ENCODE assay signal across 8 cellular contexts in the genomic region with DNA sequence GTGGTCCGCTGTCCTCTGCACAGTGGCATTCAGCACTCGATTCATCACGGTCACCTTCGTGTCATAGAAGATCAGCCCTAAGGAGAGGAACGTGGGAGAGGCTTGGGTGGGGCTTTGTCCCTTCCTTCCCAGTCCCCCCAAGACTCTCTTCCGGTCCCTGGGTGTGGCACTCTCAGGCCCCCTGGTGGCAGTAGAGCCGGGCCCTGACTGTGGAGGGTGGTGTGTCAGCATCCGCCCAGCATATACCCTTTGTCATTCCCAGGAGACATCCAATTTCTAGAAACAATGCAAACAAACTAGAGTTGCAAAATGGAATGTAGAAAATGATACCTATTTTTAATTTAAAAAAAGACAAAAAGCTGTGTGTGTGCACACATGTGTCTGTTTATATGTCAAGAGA. TPM values are rescaled to one million over a fixed set of nuclear protein-coding genes. Genes with fewer than 3 reads are reported as not detected.
DNase-seq lines count a peak whose midpoint lies in the region; ATAC-seq, FAIRE-seq and TF ChIP-seq lines count a peak whose summit lies in the region.

No MANE protein-coding gene starts in this region.

- no peak for FAIRE-seq in astrocyte (lab: Jason Lieb, UNC)

- DNase-seq in GM10248 (ENCODE audit: extremely low spot score) (peak; percentile 62), astrocyte (ENCODE audit: low read depth) (no peak), nephron progenitor cell (peak; percentile 25), NCI-H2081 (lab: John Stamatoyannopoulos, UW) (no peak), OCI-M2 (lab: John Stamatoyannopoulos, UW; ENCODE audit: unreplicated experiment) (no peak)

- H3K4me1 ChIP-seq in OCI-LY3 (ENCODE audit: low read length) (no peaks in the 10 kb centered on the region), astrocyte (ENCODE audit: insufficient read depth, low read length) (no peaks in the 10 kb centered on the region)

- H4K20me1 ChIP-seq in OCI-LY3 (ENCODE audit: insufficient read depth, low read length) (no peaks in the 10 kb centered on the region), astrocyte (ENCODE audit: insufficient read depth, low read length) (no peaks in the 10 kb centered on the region)

- TF ChIP-seq CTCF in GM10248 (IDR thresholded peaks at IDR 0.05; ENCODE audit: control extremely low read depth, extremely low read depth, low read depth, missing control alignments) = peak; percentile 37
- peak; percentile 70 for TF ChIP-seq CTCF in OCI-LY3 (IDR thresholded peaks at IDR 0.05; ENCODE audit: low read depth, low read length)
- peak; percentile 22 for TF ChIP-seq CTCF in astrocyte (IDR thresholded peaks at IDR 0.05; ENCODE audit: insufficient read depth, low read depth, low read length)
- peak; percentile 33 for TF ChIP-seq CTCF in nephron progenitor cell (IDR thresholded peaks at IDR 0.05)

- ATAC-seq in HG03045 (IDR thresholded peaks at IDR 0.05; ENCODE audit: unreplicated experiment) (no peak), HG03378 (IDR thresholded peaks at IDR 0.05; ENCODE audit: unreplicated experiment) (no peak)

- H3K9me3 ChIP-seq in OCI-LY3 (ENCODE audit: insufficient read depth, low read length) (no peaks in the 10 kb centered on the region), astrocyte (ENCODE audit: insufficient read depth, low read depth, low read length) (no peaks in the 10 kb centered on the region)

- H2AFZ ChIP-seq in OCI-LY3 (ENCODE audit: low read depth, low read length) = no peak overlapping the region
- no peak overlapping the region for H2AFZ ChIP-seq in astrocyte (ENCODE audit: low read depth, low read length)

- H3K27ac ChIP-seq in OCI-LY3 (ENCODE audit: low read length) (no peak overlapping the region), astrocyte (ENCODE audit: low read depth, low read length) (no peak overlapping the region)

- H3K36me3 ChIP-seq in OCI-LY3 (replicated peaks; ENCODE audit: low read depth, low read length) (peaks cover 7% of the 10 kb centered on the region), astrocyte (ENCODE audit: insufficient read depth, low read length) (peaks cover 6% of the 10 kb centered on the region)

- H3K9me3 Mint-ChIP-seq in astrocyte (ENCODE audit: unreplicated experiment) (no peaks in the 10 kb centered on the region), nephron progenitor cell (no peaks in the 10 kb centered on the region)

- no peak overlapping the region for H3K27ac Mint-ChIP-seq in astrocyte (ENCODE audit: unreplicated experiment)
- peak overlapping the region; percentile 85 for H3K27ac Mint-ChIP-seq in nephron progenitor cell

- H3K4me1 Mint-ChIP-seq in astrocyte (ENCODE audit: low read depth, unreplicated experiment) (no peaks in the 10 kb centered on the region), nephron progenitor cell (no peaks in the 10 kb centered on the region)

- H3K79me2 ChIP-seq in OCI-LY3 (ENCODE audit: low read length) = no peaks in the 10 kb centered on the region
- H3K79me2 ChIP-seq in astrocyte (ENCODE audit: insufficient read depth, low read length) = no peaks in the 10 kb centered on the region

- H3K9ac ChIP-seq in OCI-LY3 (ENCODE audit: low read length) (no peak overlapping the region), astrocyte (ENCODE audit: low read length) (no peak overlapping the region)

- no peak overlapping the region for H3K4me2 ChIP-seq in OCI-LY3 (ENCODE audit: low read length)
- H3K4me2 ChIP-seq in astrocyte (ENCODE audit: low read length) = no peak overlapping the region

- H3K36me3 Mint-ChIP-seq in astrocyte (ENCODE audit: low read depth, unreplicated experiment) (peaks cover 21% of the 10 kb centered on the region), nephron progenitor cell (ENCODE audit: low read depth) (peaks cover 29% of the 10 kb centered on the region)

- POLR2A ChIA-PET in GM10248 (lab: Yijun Ruan, JAX) = no interaction called here

- H3K4me3 Mint-ChIP-seq in astrocyte (ENCODE audit: unreplicated experiment) (no peak overlapping the region), nephron progenitor cell (no peak overlapping the region)

- no peaks in the 10 kb centered on the region for H3K27me3 Mint-ChIP-seq in astrocyte (ENCODE audit: low read depth, unreplicated experiment)
- no peaks in the 10 kb centered on the region for H3K27me3 Mint-ChIP-seq in nephron progenitor cell (ENCODE audit: low read depth, poor library complexity)

- H3K4me3 ChIP-seq in OCI-LY3 (ENCODE audit: low read length) (no peak overlapping the region), astrocyte (ENCODE audit: insufficient read depth, low read depth, low read length) (no peak overlapping the region)

- H3K27me3 ChIP-seq in OCI-LY3 (ENCODE audit: low read depth, low read length) (no peaks in the 10 kb centered on the region), astrocyte (ENCODE audit: insufficient read depth, low read length) (no peaks in the 10 kb centered on the region)

- CTCF ChIA-PET in GM10248 (lab: Yijun Ruan, JAX) = interaction anchor here (0.7 to 1.0 kb wide), 2 partner anchors 18 to 218 kb away, joined by 3 read pairs; no protein-coding TSS in a partner anchor

RNA-seq across cellular contexts. Expression of gene TRAFD1, which starts 45.0 kb away (rescaled TPM):
- total RNA-seq in astrocyte = 35.6 TPM in 2 replicates

Comparison
In these comparisons a context has a peak if more than half of its experiments do, and no peak if none do; other contexts are left out.
1. DNase-seq: peak in GM10248 (single experiment) and nephron progenitor cell (single experiment); none in astrocyte (single experiment), NCI-H2081 (0 of 2) and OCI-M2 (single experiment).
2. Peak in every context shown above with its lines, with median percentiles within 50 percentile points of each other: CTCF ChIP-seq.